10 cellular contexts compared by ENCODE assay signal in genomic region chr18:58788971-58789797, GRCh38.
DNase-seq lines count a peak whose midpoint lies in the region; ATAC-seq, FAIRE-seq and TF ChIP-seq lines count a peak whose summit lies in the region.
"Had no signal": no experiment of that assay in that cellular context is flagged by ENCODE, and none has a peak within 500 bp of the region (broad histone marks: within the 10 kb centered on the region; RNA-seq: fewer than 3 reads in every experiment).

No MANE protein-coding gene starts in this region.

- no peak for TF ChIP-seq CTCF in D721Med (IDR thresholded peaks at IDR 0.05; ENCODE audit: insufficient read depth, missing control alignments)
- no peak for TF ChIP-seq CTCF in CD4-positive, alpha-beta T cell (IDR thresholded peaks at IDR 0.05)

- H3K4me3 Mint-ChIP-seq in CD4-positive, alpha-beta T cell, result no peak overlapping the region

- POLR2A ChIA-PET in CD4-positive, alpha-beta T cell (lab: Charles Lee), result interaction anchor here (0.6 kb wide), 1 partner anchor 65 kb away, joined by 3 read pairs; no protein-coding TSS in a partner anchor

- no peak overlapping the region for H3K27ac ChIP-seq in CD4-positive, alpha-beta T cell (ENCODE audit: low read depth, low read length)

- FAIRE-seq in D721Med (lab: Jason Lieb, UNC), result peak; percentile 95

- H3K36me3 Mint-ChIP-seq in CD4-positive, alpha-beta T cell (ENCODE audit: low read depth), result no peaks in the 10 kb centered on the region

- no peak overlapping the region for H3K27ac Mint-ChIP-seq in CD4-positive, alpha-beta T cell

- peak; percentile 40 to 52 for ATAC-seq in left cardiac atrium
- no peak for ATAC-seq in stimulated activated naive CD8-positive, alpha-beta T cell treated with anti-CD3 and anti-CD28 coated beads, Interleukin-15, Interleukin-2, amounts not matched to agents 100 U/mL and 50 U/mL, for 24 hours
- ATAC-seq in CD4-positive, alpha-beta T cell (ENCODE audit: poor library complexity), result no peak

- no peaks in the 10 kb centered on the region for H3K4me1 Mint-ChIP-seq in CD4-positive, alpha-beta T cell (ENCODE audit: low read depth)

- no peaks in the 10 kb centered on the region for H3K9me3 Mint-ChIP-seq in CD4-positive, alpha-beta T cell

- H3K9me3 ChIP-seq in CD4-positive, alpha-beta T cell (ENCODE audit: control insufficient read depth, low read length), result no peaks in the 10 kb centered on the region

- CTCF ChIA-PET in CD4-positive, alpha-beta T cell (lab: Charles Lee), result no interaction called here

- intact Hi-C loops in left cardiac atrium (cut with DNase I), result loop anchor here in 1 of 2 donors (5.0 to 10.0 kb wide), 3 partner anchors 53 to 206 kb away; partner anchors contain the start of gene ZNF532
- intact Hi-C loops in CD4-positive, alpha-beta T cell (cut with DNase I, micrococcal nuclease), result no loop called here

- H3K27me3 Mint-ChIP-seq in CD4-positive, alpha-beta T cell, result peaks cover 43% of the 10 kb centered on the region

- no peaks in the 10 kb centered on the region for H3K27me3 ChIP-seq in CD4-positive, alpha-beta T cell (ENCODE audit: control insufficient read depth, insufficient read depth, low read length)

- DNase-seq in D721Med (ENCODE audit: insufficient read length, low spot score) (no peak), anterior cingulate cortex (lab: John Stamatoyannopoulos, UW) (peak in 38 of 58 donors; percentile 5 to 69 (median 23)), left cardiac atrium (peak; percentile 84), pons (ENCODE audit: low spot score) (peak; percentile 92), DMS 273 treated with DMSO at 0.1 percent for 48 hours (lab: John Stamatoyannopoulos, UW) (no peak)
- no peak for DNase-seq in stimulated activated naive CD8-positive, alpha-beta T cell treated with anti-CD3 and anti-CD28 coated beads, Interleukin-15, Interleukin-2, amounts not matched to agents 100 U/mL and 50 U/mL, for 24 hours
- DNase-seq in CD4-positive, alpha-beta T cell, result no peak
- DNase-seq in effector CD4-positive, alpha-beta T cell, result no peak
- DNase-seq: activated CD4-positive, alpha-beta T cell treated with anti-CD3 and anti-CD28 coated beads, Interleukin-2, amount 50 U/mL, for 4 hours; NCI-H1105 had no signal

Comparison
In these comparisons a context has a peak if more than half of its experiments do, and no peak if none do; other contexts are left out.
1. DNase-seq: peak in anterior cingulate cortex (38 of 58), left cardiac atrium (single experiment) and pons (single experiment); none in D721Med (single experiment), DMS 273 treated with DMSO at 0.1 percent for 48 hours (single experiment), stimulated activated naive CD8-positive, alpha-beta T cell treated with anti-CD3 and anti-CD28 coated beads, Interleukin-15, Interleukin-2, amounts not matched to agents 100 U/mL and 50 U/mL, for 24 hours (single experiment), CD4-positive, alpha-beta T cell (0 of 10) and effector CD4-positive, alpha-beta T cell (single experiment).
2. ATAC-seq: peak in left cardiac atrium (2 of 2); none in stimulated activated naive CD8-positive, alpha-beta T cell treated with anti-CD3 and anti-CD28 coated beads, Interleukin-15, Interleukin-2, amounts not matched to agents 100 U/mL and 50 U/mL, for 24 hours (single experiment) and CD4-positive, alpha-beta T cell (single experiment).